ENCODE assay signal across 1 cellular context in genomic region chr4:119067670-119068360, GRCh38.
A peak's percentile ranks its signal among the peaks of the same experiment; 100 is the strongest.
TF ChIP-seq lines count a peak whose summit lies in the region.

No MANE protein-coding gene starts in this region.

TF ChIP-seq in H1, 55 proteins besides CTCF, POLR2A, EP300 and RAD21:
- TF ChIP-seq YY1 (IDR thresholded peaks at IDR 0.05; ENCODE audit: low read depth, low read length): peak; percentile 64
